Comparison of ENCODE assay signal across 1 cellular context in genomic region chr4:125200556-125200955, GRCh38.
TF ChIP-seq lines count a peak whose summit lies in the region.

No MANE protein-coding gene starts in this region.

TF ChIP-seq in IMR-90, 13 proteins besides CTCF, POLR2A, EP300 and RAD21 (continued from another document):
- no peak for TF ChIP-seq USF2 (IDR thresholded peaks at IDR 0.05; ENCODE audit: low read depth, low read length)
- TF ChIP-seq ELK1 (IDR thresholded peaks at IDR 0.05; ENCODE audit: borderline replicate concordance, low read depth, low read length), result no peak
- TF ChIP-seq MAFK (IDR thresholded peaks at IDR 0.05; ENCODE audit: low read depth, low read length), result no peak
- TF ChIP-seq CHD1 (IDR thresholded peaks at IDR 0.05; ENCODE audit: low read depth, low read length), result no peak
- no peak for TF ChIP-seq RFX5 (IDR thresholded peaks at IDR 0.05; ENCODE audit: low read depth, low read length)
- no peak for TF ChIP-seq RCOR1 (IDR thresholded peaks at IDR 0.05; ENCODE audit: insufficient replicate concordance, low read length)
TF ChIP-seq in IMR-90: peak in this region for 0.
